In the genomic region with DNA sequence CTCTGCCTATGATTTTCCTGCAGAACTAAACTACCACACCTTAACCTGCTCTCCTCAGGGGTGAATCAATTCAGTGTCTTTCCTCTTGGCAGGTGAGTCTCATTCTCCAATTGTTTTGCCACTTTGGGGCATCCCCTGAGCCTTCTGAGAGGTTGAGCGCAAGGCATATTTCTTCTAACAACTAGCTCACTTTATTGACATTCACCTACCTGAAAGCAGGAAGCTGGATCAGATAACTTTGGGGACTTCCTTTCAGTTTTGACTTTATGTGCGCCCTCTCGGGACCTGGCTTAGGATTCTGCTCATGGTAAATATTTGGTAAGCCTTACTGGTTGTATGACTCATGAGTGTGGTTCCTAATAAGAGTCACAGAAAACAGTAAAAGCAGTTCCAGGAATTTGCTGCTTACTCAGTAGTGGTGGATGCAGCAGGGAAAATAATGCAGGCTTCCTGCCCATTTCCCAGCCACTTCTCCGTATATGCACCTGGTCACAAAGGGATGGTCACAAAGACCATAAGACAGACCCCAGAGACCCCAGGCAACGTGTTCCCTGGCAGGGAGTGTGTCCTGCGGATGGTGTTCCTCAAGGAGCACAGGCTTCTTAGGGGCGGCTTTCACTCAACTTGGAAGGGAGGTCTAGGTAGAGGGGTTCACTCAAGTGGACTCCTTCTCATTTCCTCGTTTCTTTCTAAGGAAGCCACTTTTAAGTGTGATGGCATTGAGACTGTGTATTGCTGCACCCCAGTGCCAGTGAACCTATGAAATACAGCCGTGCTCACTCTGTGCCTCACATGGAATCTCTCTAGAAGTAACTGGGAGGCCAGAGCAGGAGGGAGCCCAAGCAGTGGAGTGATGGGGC, we compare ENCODE assay signal across 12 cellular contexts. TPM values are rescaled to one million over a fixed set of nuclear protein-coding genes. Genes with fewer than 3 reads are reported as not detected.
A peak's percentile ranks its signal among the peaks of the same experiment; 100 is the strongest.
DNase-seq lines count a peak whose midpoint lies in the region; ATAC-seq, FAIRE-seq and TF ChIP-seq lines count a peak whose summit lies in the region.
"Had no signal": no experiment of that assay in that cellular context is flagged by ENCODE, and none has a peak within 500 bp of the region (broad histone marks: within the 10 kb centered on the region; RNA-seq: fewer than 3 reads in every experiment).

No MANE protein-coding gene starts in this region.

- H3K9ac ChIP-seq in keratinocyte (ENCODE audit: control insufficient read depth, extremely low read depth, insufficient read depth, low read length), result no peak overlapping the region

- H3K4me1 Mint-ChIP-seq in HFFc6 (ENCODE audit: low read depth), result peaks cover 18% of the 10 kb centered on the region

- H2AFZ ChIP-seq in keratinocyte (ENCODE audit: control insufficient read depth, low read length), result no peak overlapping the region

- FAIRE-seq in keratinocyte (lab: Jason Lieb, UNC), result peak; percentile 80
- FAIRE-seq: GM12891 had no signal

- no peaks in the 10 kb centered on the region for H3K9me1 ChIP-seq in keratinocyte (ENCODE audit: control insufficient read depth, extremely low read depth, insufficient read depth, low read length)

- CTCF ChIA-PET in BJ (lab: Yijun Ruan, JAX), result interaction anchor here (1.0 to 2.0 kb wide), 2 partner anchors 28 to 57 kb away, joined by 4 to 7 read pairs; no protein-coding TSS in a partner anchor

- dilution Hi-C loops in keratinocyte (cut with MboI; ENCODE audit: extremely low pct_ligation_motif_present, low sequenced_read_pairs), result no loop called here

- TF ChIP-seq CTCF in BJ (IDR thresholded peaks at IDR 0.05; ENCODE audit: insufficient read depth, low read depth, low read length) (no peak), HFFc6 (IDR thresholded peaks at IDR 0.05) (no peak), keratinocyte (optimal IDR thresholded peaks at IDR 0.05 in 1 of 3, IDR thresholded peaks at IDR 0.05 in 1 of 3, conservative IDR thresholded peaks at IDR 0.05 in 1 of 3; ENCODE audit: extremely low read depth in 1 of 3, insufficient read depth in 2 of 3, low read length in 3 of 3) (no peak)

- no peak overlapping the region for H3K27ac Mint-ChIP-seq in HFFc6

- H3K36me3 Mint-ChIP-seq in HFFc6 (ENCODE audit: low read depth), result peaks cover 7% of the 10 kb centered on the region

- H3K4me3 ChIP-seq in BJ (ENCODE audit: low read depth, low read length) (no peak overlapping the region), keratinocyte (ENCODE audit: control insufficient read depth in 2 of 3, extremely low read depth in 1 of 3, insufficient read depth in 2 of 3, low read depth in 1 of 3, low read length in 3 of 3) (peak overlapping the region in 2 of 3 experiments; percentile 25 to 57)
- H3K4me3 ChIP-seq: skin epidermis had no signal

- H3K27me3 ChIP-seq in BJ (ENCODE audit: control insufficient read depth, insufficient read depth, low read length) (no peaks in the 10 kb centered on the region), keratinocyte (ENCODE audit: control insufficient read depth, extremely low read depth, insufficient read depth, low read length) (no peaks in the 10 kb centered on the region)

- H3K27me3 Mint-ChIP-seq in HFFc6 (ENCODE audit: insufficient read depth), result no peaks in the 10 kb centered on the region; the same call in 1 of the 2 replicates

- peak overlapping the region; percentile 53 for H3K4me3 Mint-ChIP-seq in HFFc6
- H3K4me3 Mint-ChIP-seq: central memory CD8-positive, alpha-beta T cell had no signal

- H3K79me2 ChIP-seq in keratinocyte (ENCODE audit: control insufficient read depth, insufficient read depth, low read length), result no peaks in the 10 kb centered on the region

- ATAC-seq in HG02763 (IDR thresholded peaks at IDR 0.05; ENCODE audit: unreplicated experiment), result no peak
- ATAC-seq in sciatic nerve, result no peak

- no peak overlapping the region for H3K27ac ChIP-seq in keratinocyte (ENCODE audit: control insufficient read depth, insufficient read depth, low read length)

- peak overlapping the region; percentile 92 for H3K4me2 ChIP-seq in keratinocyte (ENCODE audit: control insufficient read depth, extremely low read depth, insufficient read depth, low read depth, low read length)

- H3K9me3 Mint-ChIP-seq in HFFc6, result no peaks in the 10 kb centered on the region
- H3K9me3 Mint-ChIP-seq: central memory CD8-positive, alpha-beta T cell had no signal

- POLR2A ChIA-PET in BJ (lab: Charles Lee), result no interaction called here

- H4K20me1 ChIP-seq in keratinocyte (ENCODE audit: control insufficient read depth, extremely low read depth, insufficient read depth, low read length), result no peaks in the 10 kb centered on the region

- peak; percentile 43 for DNase-seq in BJ (ENCODE audit: low read depth)
- DNase-seq in HFFc6, result peak; percentile 82
- peak; percentile 67 for DNase-seq in activated CD4-positive, alpha-beta T cell treated with anti-CD3 and anti-CD28 coated beads for 48 hours
- peak; percentile 2 for DNase-seq in keratinocyte (ENCODE audit: low read depth, low spot score)
- DNase-seq in central memory CD4-positive, alpha-beta T cell, result no peak
- no peak for DNase-seq in SW 1271 (lab: John Stamatoyannopoulos, UW)
- no peak for DNase-seq in sciatic nerve (ENCODE audit: low spot score)
- DNase-seq: NCI-H524 had no signal

- intact Hi-C loops in sciatic nerve (cut with DNase I), result no loop called here

- H3K9me3 ChIP-seq in keratinocyte (ENCODE audit: control insufficient read depth, low read depth, low read length), result no peaks in the 10 kb centered on the region

- peaks cover 12% of the 10 kb centered on the region for H3K4me1 ChIP-seq in keratinocyte (ENCODE audit: control insufficient read depth, extremely low read depth, insufficient read depth, low read length)

- no peaks in the 10 kb centered on the region for H3K36me3 ChIP-seq in BJ (ENCODE audit: control insufficient read depth, insufficient read depth, low read length)
- no peaks in the 10 kb centered on the region for H3K36me3 ChIP-seq in keratinocyte (ENCODE audit: control insufficient read depth in 2 of 2, extremely low read depth in 1 of 2, insufficient read depth in 2 of 2, low read length in 2 of 2)

RNA-seq across cellular contexts. Expression of a gene that starts 22.0 kb away (rescaled TPM):
- 1.5 and 1.7 TPM in 2 replicates for polyA plus RNA-seq in BJ (2011; rRNA removed)
- 0.90 and 1.1 TPM in 2 replicates for polyA minus RNA-seq in BJ (2011; rRNA and poly(A)+ RNA removed)
- 1 to 10 TPM in 5 of 6 experiments, under 1 TPM in 1; 0.89 to 1.7 (median 1.4) TPM for total RNA-seq in HFFc6 (2021; fragmentation: NEBNext Ultra II Directional; extraction: Animal tissue kit (Norgen Biotek cat#: 25700))
- not detected in 3 replicates for polyA plus RNA-seq in keratinocyte
- not detected for polyA plus RNA-seq in keratinocyte (2011; ENCODE audit: low read depth)
- polyA plus RNA-seq in keratinocyte (2011; cell fraction: cytosol; rRNA removed), result 0.10 TPM in 1 of 2 replicates, not detected in the other
- not detected in 2 replicates for polyA plus RNA-seq in keratinocyte (2011; cell fraction: nucleus; rRNA removed)
- polyA plus RNA-seq in keratinocyte (2012; ENCODE audit: low replicate concordance), result 0.23 TPM in 1 of 2 replicates, not detected in the other
- 0.73 TPM in 1 of 3 replicates, not detected in the others for polyA minus RNA-seq in keratinocyte
- not detected for polyA minus RNA-seq in keratinocyte (2011; cell fraction: cytosol; rRNA and poly(A)+ RNA removed)
- polyA minus RNA-seq in keratinocyte (2011; cell fraction: nucleus; rRNA and poly(A)+ RNA removed), result not detected in 2 replicates
- 6.5 TPM for total RNA-seq in sciatic nerve

Comparison
In these comparisons a context has a peak if more than half of its experiments do, and no peak if none do; other contexts are left out.
1. DNase-seq: peak in BJ (single experiment), HFFc6 (single experiment), activated CD4-positive, alpha-beta T cell treated with anti-CD3 and anti-CD28 coated beads for 48 hours (single experiment) and keratinocyte (single experiment); none in central memory CD4-positive, alpha-beta T cell (single experiment), SW 1271 (0 of 2) and sciatic nerve (single experiment).